Comparison of ENCODE assay signal across 17 cellular contexts in the genomic region with DNA sequence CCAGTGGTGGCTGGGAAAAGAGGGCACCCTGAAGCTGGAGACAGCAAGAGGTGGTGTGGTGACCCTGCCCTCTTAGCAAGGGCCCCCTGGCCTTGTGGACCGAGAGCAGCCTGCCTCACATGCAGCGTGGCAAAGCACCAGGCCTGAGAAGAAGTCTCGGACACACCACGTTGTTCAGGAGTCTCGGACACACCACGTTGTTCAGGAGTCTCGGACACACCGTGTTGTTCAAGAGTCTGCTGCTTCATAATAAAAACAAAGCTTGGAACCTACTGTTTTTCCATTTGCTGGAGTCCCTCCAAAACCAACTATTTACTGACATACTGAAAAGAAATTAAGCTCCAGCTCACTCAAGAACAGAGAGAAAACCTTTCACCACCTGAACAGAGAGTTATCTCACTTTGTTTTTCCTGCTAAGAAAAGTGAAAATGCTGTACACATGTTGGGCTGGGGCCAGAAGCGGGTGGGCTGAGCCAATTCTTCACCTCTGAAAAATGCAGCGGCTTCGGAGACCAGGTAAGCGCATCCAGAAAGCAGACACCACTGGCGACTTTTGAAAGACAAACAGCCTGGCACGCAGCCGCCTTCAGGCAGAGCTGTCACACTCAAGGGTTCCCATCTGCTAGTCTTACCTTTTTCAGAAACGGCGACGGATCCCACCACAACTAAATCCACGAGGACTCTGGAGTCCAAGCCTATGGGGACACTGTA. TPM values are rescaled to one million over a fixed set of nuclear protein-coding genes. Genes with fewer than 3 reads are reported as not detected.
DNase-seq lines count a peak whose midpoint lies in the region; ATAC-seq and TF ChIP-seq lines count a peak whose summit lies in the region.
"Had no signal": no experiment of that assay in that cellular context is flagged by ENCODE, and none has a peak within 500 bp of the region (broad histone marks: within the 10 kb centered on the region; RNA-seq: fewer than 3 reads in every experiment).

No MANE protein-coding gene starts in this region.

- H4K20me1 ChIP-seq in GM23248 (ENCODE audit: insufficient read depth): no peaks in the 10 kb centered on the region

- H3K9me3 Mint-ChIP-seq in MCF 10A (ENCODE audit: unreplicated experiment): no peaks in the 10 kb centered on the region
- H3K9me3 Mint-ChIP-seq: CD8-positive, alpha-beta memory T cell had no signal

- H3K9me2 ChIP-seq in GM23248 (ENCODE audit: insufficient read depth): no peaks in the 10 kb centered on the region

- no peaks in the 10 kb centered on the region for H3K27me3 Mint-ChIP-seq in MCF 10A (ENCODE audit: insufficient read depth, unreplicated experiment)
- H3K27me3 Mint-ChIP-seq: CD8-positive, alpha-beta memory T cell had no signal

- DNase-seq in breast epithelium (ENCODE audit: low spot score in 2 of 2) (no peak), MCF 10A (ENCODE audit: unreplicated experiment) (no peak), choroid plexus epithelial cell (ENCODE audit: low read depth) (peak; percentile 9), prostate gland (ENCODE audit: low spot score) (peak; percentile 30), GM23248 (no peak)
- DNase-seq: Caco-2; CD8-positive, alpha-beta memory T cell; DND-41; GDM1; KBM-7 had no signal

- H3K27me3 ChIP-seq in breast epithelium: no peaks in the 10 kb centered on the region
- H3K27me3 ChIP-seq in prostate gland (replicated peaks; ENCODE audit: insufficient read depth): no peaks in the 10 kb centered on the region
- no peaks in the 10 kb centered on the region for H3K27me3 ChIP-seq in GM23248 (replicated peaks; ENCODE audit: insufficient read depth)

- H3K9me3 ChIP-seq in breast epithelium (no peaks in the 10 kb centered on the region), prostate gland (no peaks in the 10 kb centered on the region), GM23248 (ENCODE audit: low read depth) (no peaks in the 10 kb centered on the region)
- H3K9me3 ChIP-seq: Caco-2, HAP-1 had no signal

- peaks cover 37% of the 10 kb centered on the region for H3K36me3 Mint-ChIP-seq in MCF 10A (ENCODE audit: insufficient read depth, unreplicated experiment)

- H3K27ac ChIP-seq in breast epithelium (peak overlapping the region; percentile 52 to 67), prostate gland (peak overlapping the region; percentile 50 to 64), GM23248 (no peak overlapping the region)
- H3K27ac ChIP-seq: 22Rv1 had no signal

- no peak overlapping the region for H3K4me3 Mint-ChIP-seq in MCF 10A (ENCODE audit: unreplicated experiment)
- H3K4me3 Mint-ChIP-seq: CD8-positive, alpha-beta memory T cell had no signal

- TF ChIP-seq CTCF in breast epithelium (IDR thresholded peaks at IDR 0.05): no peak
- TF ChIP-seq CTCF in MCF 10A (IDR thresholded peaks at IDR 0.05; ENCODE audit: unreplicated experiment): no peak
- TF ChIP-seq CTCF in choroid plexus epithelial cell (conservative IDR thresholded peaks at IDR 0.05; ENCODE audit: low read depth, low read length): no peak
- TF ChIP-seq CTCF in prostate gland (IDR thresholded peaks at IDR 0.05): no peak

- POLR2A ChIA-PET in MCF 10A (lab: Yijun Ruan, JAX): no interaction called here

- WGBS in prostate gland: 45% methylated on average over 19 of the region's 19 CpGs
- 90 to 92% methylated on average over 19 of the region's 19 CpGs for WGBS in GM23248 (ENCODE audit: low coverage in 1 of 2, low lambda C conversion rate in 2 of 2, missing lambda C conversion rate in 2 of 2), 2 experiments

- no TSS peak for BruUV-seq in MCF 10A (replicated peaks; lab: Mats Ljungman, UMichigan)

- CTCF ChIA-PET in MCF 10A (lab: Yijun Ruan, JAX): no interaction called here

- H3K4me1 ChIP-seq in breast epithelium: no peaks in the 10 kb centered on the region
- H3K4me1 ChIP-seq in prostate gland (replicated peaks): peaks cover 13% of the 10 kb centered on the region
- no peaks in the 10 kb centered on the region for H3K4me1 ChIP-seq in GM23248 (ENCODE audit: insufficient read depth)
- H3K4me1 ChIP-seq: Caco-2, HAP-1 had no signal

- no peaks in the 10 kb centered on the region for H3K79me2 ChIP-seq in GM23248 (ENCODE audit: insufficient read depth)

- ATAC-seq in GM21528 (IDR thresholded peaks at IDR 0.05; ENCODE audit: low FRiP score, unreplicated experiment) (no peak), HG03565 (IDR thresholded peaks at IDR 0.05; ENCODE audit: unreplicated experiment) (no peak), HG02840 (IDR thresholded peaks at IDR 0.05; ENCODE audit: low FRiP score, unreplicated experiment) (no peak)

- no peaks in the 10 kb centered on the region for H3F3A ChIP-seq in GM23248 (ENCODE audit: insufficient read depth)

- no peak overlapping the region for H3K27ac Mint-ChIP-seq in MCF 10A (ENCODE audit: low read depth, unreplicated experiment)

- peak overlapping the region in 1 of 3 donors; percentile 36 for H3K4me3 ChIP-seq in breast epithelium
- no peak overlapping the region for H3K4me3 ChIP-seq in choroid plexus epithelial cell (ENCODE audit: low read depth, low read length)
- H3K4me3 ChIP-seq in prostate gland: peak overlapping the region in 1 of 2 donors; percentile 3
- H3K4me3 ChIP-seq in GM23248: no peak overlapping the region
- H3K4me3 ChIP-seq: HAP-1 had no signal

- intact Hi-C loops in breast epithelium (cut with DNase I; ENCODE audit: low total_unique reads): no loop called here
- intact Hi-C loops in MCF 10A (cut with micrococcal nuclease): no loop called here
- intact Hi-C loops in prostate gland (cut with DNase I): no loop called here

- in situ Hi-C loops in GM23248 (cut with MboI): no loop called here

- no peaks in the 10 kb centered on the region for H3K4me1 Mint-ChIP-seq in MCF 10A (ENCODE audit: insufficient read depth, unreplicated experiment)

- H3K4me2 ChIP-seq in GM23248 (ENCODE audit: unreplicated experiment): no peak overlapping the region

- H3K9ac ChIP-seq in GM23248: no peak overlapping the region

- H3K36me3 ChIP-seq in breast epithelium (no peaks in the 10 kb centered on the region), prostate gland (peaks cover 5 to 10% of the 10 kb centered on the region in 2 donors), GM23248 (ENCODE audit: low read depth) (peaks cover 6% of the 10 kb centered on the region; the same call in 1 of the 2 replicates)

- no peak overlapping the region for H2AFZ ChIP-seq in GM23248

- TF ChIP-seq POLR2A in breast epithelium (IDR thresholded peaks at IDR 0.05) (no peak), prostate gland (IDR thresholded peaks at IDR 0.05) (no peak)

RNA-seq across cellular contexts. Expression of a gene that starts 9.0 kb away (rescaled TPM):
- total RNA-seq in breast epithelium: 10 to 100 TPM; 15.8 to 30.2 (median 27.7) TPM
- 30.7 and 39.1 TPM in 2 replicates for total RNA-seq in MCF 10A (2022)
- 10 to 100 TPM; 23.7 to 43.8 TPM for total RNA-seq in prostate gland
- total RNA-seq in GM23248 (2014; rRNA removed; shearing (Covaris generic)): 12.9 and 14.0 TPM in 2 replicates
- 12.4 and 14.0 TPM in 2 replicates for polyA plus RNA-seq in GM23248 (2016; fragmentation: Nextera tagmentation; extraction: Ambion mirVana)

RNA-seq across cellular contexts. Expression of a gene that starts 20.5 kb away (rescaled TPM):
- total RNA-seq in breast epithelium (under 1 TPM; 0.15 to 0.98 (median 0.32) TPM), MCF 10A (2022) (16.8 and 22.5 TPM in 2 replicates), prostate gland (1 to 10 TPM in 1 of 2 donors, under 1 TPM in 1; 0.41 to 6.5 TPM)
- total RNA-seq in GM23248 (2014; rRNA removed; shearing (Covaris generic)): 0.51 and 1.2 TPM in 2 replicates
- 2.5 and 3.0 TPM in 2 replicates for polyA plus RNA-seq in GM23248 (2016; fragmentation: Nextera tagmentation; extraction: Ambion mirVana)
- total RNA-seq: Caco-2; CD8-positive, alpha-beta memory T cell had no signal
- polyA plus RNA-seq: CD8-positive, alpha-beta memory T cell; H1 had no signal

RNA-seq across cellular contexts. Expression of a gene that starts 32.3 kb away (rescaled TPM):
- total RNA-seq in breast epithelium: 1 to 10 TPM in 1 of 3 donors, under 1 TPM in 2; 0.16 to 1.5 (median 0.98) TPM
- total RNA-seq in MCF 10A (2022): 4.7 and 4.9 TPM in 2 replicates
- 1 to 10 TPM in 1 of 2 donors, under 1 TPM in 1; 0.87 to 8.6 TPM for total RNA-seq in prostate gland
- total RNA-seq in GM23248 (2014; rRNA removed; shearing (Covaris generic)): 13.0 and 14.5 TPM in 2 replicates
- 4.7 and 4.9 TPM in 2 replicates for polyA plus RNA-seq in GM23248 (2016; fragmentation: Nextera tagmentation; extraction: Ambion mirVana)
- total RNA-seq: CD8-positive, alpha-beta memory T cell; H1 had no signal
- polyA plus RNA-seq: CD8-positive, alpha-beta memory T cell had no signal

RNA-seq across cellular contexts. Expression of a gene that starts 35.8 kb away (rescaled TPM):
- total RNA-seq in breast epithelium: under 1 TPM in 2 of 3 donors, not detected in 1; 0.15 to 0.66 TPM
- not detected in 2 replicates for total RNA-seq in MCF 10A (2022)
- 1 to 10 TPM; 5.3 to 6.9 TPM for total RNA-seq in prostate gland
- total RNA-seq in GM23248 (2014; rRNA removed; shearing (Covaris generic)): 1.5 and 4.0 TPM in 2 replicates
- polyA plus RNA-seq in GM23248 (2016; fragmentation: Nextera tagmentation; extraction: Ambion mirVana): 4.2 and 4.6 TPM in 2 replicates
- total RNA-seq: A673; CD8-positive, alpha-beta memory T cell; H1 had no signal
- polyA plus RNA-seq: CD8-positive, alpha-beta memory T cell had no signal

Comparison
In these comparisons a context has a peak if more than half of its experiments do, and no peak if none do; other contexts are left out.
1. DNase-seq: peak in choroid plexus epithelial cell (single experiment) and prostate gland (single experiment); none in breast epithelium (0 of 2), MCF 10A (single experiment) and GM23248 (single experiment).